Comparison of ENCODE assay signal across 8 cellular contexts in the genomic region with DNA sequence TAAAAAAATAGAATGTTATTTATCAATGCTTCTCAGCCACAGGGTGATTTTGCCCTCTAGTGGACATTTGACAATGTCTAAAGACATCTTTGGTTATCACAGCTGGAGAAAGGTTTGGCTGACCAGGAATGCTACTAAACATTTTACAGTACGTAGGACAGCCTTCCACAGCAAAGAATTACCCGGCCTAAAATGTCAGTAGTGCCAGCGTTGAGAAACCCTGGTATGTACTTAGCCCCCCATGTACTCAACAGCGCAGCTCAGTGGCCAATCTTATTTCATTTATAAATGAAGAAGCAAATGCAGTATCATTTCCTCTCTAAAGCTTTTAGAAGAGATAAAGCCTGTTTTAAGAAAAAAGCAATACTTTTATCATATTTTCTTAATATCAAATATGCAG. TPM values are rescaled to one million over a fixed set of nuclear protein-coding genes. Genes with fewer than 3 reads are reported as not detected.
DNase-seq lines count a peak whose midpoint lies in the region; ATAC-seq and TF ChIP-seq lines count a peak whose summit lies in the region.

No MANE protein-coding gene starts in this region.

- H3K9me3 Mint-ChIP-seq in activated CD4-positive, alpha-beta T cell treated with anti-CD3 and anti-CD28 coated beads for 36 hours (ENCODE audit: low read depth), result no peaks in the 10 kb centered on the region

- no peak overlapping the region for H3K27ac Mint-ChIP-seq in activated CD4-positive, alpha-beta T cell treated with anti-CD3 and anti-CD28 coated beads for 36 hours

- H4K8ac ChIP-seq in neuronal stem cell (ENCODE audit: low read depth, low read length), result no peak overlapping the region

- H2BK12ac ChIP-seq in neuronal stem cell (ENCODE audit: low read length), result no peak overlapping the region

- peak; percentile 58 for ATAC-seq in activated CD4-positive, alpha-beta T cell treated with anti-CD3 and anti-CD28 coated beads for 36 hours

- no peaks in the 10 kb centered on the region for H3K27me3 ChIP-seq in suprapubic skin
- no peaks in the 10 kb centered on the region for H3K27me3 ChIP-seq in neuronal stem cell (ENCODE audit: control insufficient read depth in 3 of 3, insufficient read depth in 3 of 3, low read depth in 1 of 3, low read length in 3 of 3)

- intact Hi-C loops in activated CD4-positive, alpha-beta T cell treated with anti-CD3 and anti-CD28 coated beads for 36 hours (cut with DNase I, micrococcal nuclease), result no loop called here

- no peak overlapping the region for H3K4me2 ChIP-seq in neuronal stem cell (ENCODE audit: insufficient read depth, low read length, poor library complexity, severe bottlenecking)

- H3K4me1 ChIP-seq in suprapubic skin, result peaks cover 73% of the 10 kb centered on the region
- H3K4me1 ChIP-seq in neuronal stem cell (ENCODE audit: control insufficient read depth in 2 of 2, insufficient read depth in 1 of 2, low read depth in 1 of 2, low read length in 2 of 2), result peaks cover 3 to 7% of the 10 kb centered on the region in 2 donors

- TF ChIP-seq CTCF in fibroblast of pulmonary artery (IDR thresholded peaks at IDR 0.05; ENCODE audit: low read length, missing control alignments) (no peak), suprapubic skin (IDR thresholded peaks at IDR 0.05) (peak in 1 of 2 donors; percentile 56)

- H3K79me1 ChIP-seq in neuronal stem cell (ENCODE audit: low read depth, low read length), result peaks cover 6% of the 10 kb centered on the region

- DNase-seq in activated CD4-positive, alpha-beta T cell treated with anti-CD3 and anti-CD28 coated beads for 36 hours, result peak; percentile 68
- DNase-seq in activated CD4-positive, alpha-beta T cell treated with anti-CD3 and anti-CD28 coated beads for 1 hour, result no peak
- peak; percentile 55 for DNase-seq in NCI-H2171 treated with DMSO at 0.1 percent for 48 hours (lab: John Stamatoyannopoulos, UW)
- peak; percentile 46 for DNase-seq in activated CD8-positive, alpha-beta memory T cell treated with anti-CD3 and anti-CD28 coated beads, Interleukin-2, amount 50 U/mL, for 4 hours
- peak; percentile 89 for DNase-seq in fibroblast of pulmonary artery (ENCODE audit: low read depth)
- peak; percentile 63 for DNase-seq in pons (ENCODE audit: low spot score)
- no peak for DNase-seq in suprapubic skin (ENCODE audit: low spot score in 2 of 2)
- no peak for DNase-seq in neuronal stem cell (ENCODE audit: low spot score)

- no peaks in the 10 kb centered on the region for H3K27me3 Mint-ChIP-seq in activated CD4-positive, alpha-beta T cell treated with anti-CD3 and anti-CD28 coated beads for 36 hours

- no peak overlapping the region for H2BK15ac ChIP-seq in neuronal stem cell (ENCODE audit: low read length)

- CTCF ChIA-PET in activated CD4-positive, alpha-beta T cell treated with anti-CD3 and anti-CD28 coated beads for 36 hours (lab: Charles Lee), result interaction anchor here (0.6 to 5.4 kb wide), 32 partner anchors 9 to 779 kb away, joined by 3 to 55 read pairs (median 4); no protein-coding TSS in a partner anchor

- WGBS in suprapubic skin, result 15% methylated on average over 4 of the region's 4 CpGs
- no CpG with 5 or more reads among the region's 4 CpGs for WGBS in neuronal stem cell (ENCODE audit: extremely low coverage in 2 of 2, insufficient read length in 2 of 2, insufficient replicate concordance in 1 of 2), 2 donors

- POLR2A ChIA-PET in activated CD4-positive, alpha-beta T cell treated with anti-CD3 and anti-CD28 coated beads for 36 hours (lab: Charles Lee), result interaction anchor here (0.6 kb wide), 1 partner anchor 11 kb away, joined by 4 read pairs; no protein-coding TSS in a partner anchor

- H3K27ac ChIP-seq in suprapubic skin, result no peak overlapping the region
- no peak overlapping the region for H3K27ac ChIP-seq in neuronal stem cell (replicated peaks; ENCODE audit: low read length)

- no peak overlapping the region for H3K4me3 Mint-ChIP-seq in activated CD4-positive, alpha-beta T cell treated with anti-CD3 and anti-CD28 coated beads for 36 hours

- H2AFZ ChIP-seq in neuronal stem cell (ENCODE audit: low read length), result no peak overlapping the region

- TF ChIP-seq EP300 in suprapubic skin (IDR thresholded peaks at IDR 0.05), result no peak

- H2BK5ac ChIP-seq in neuronal stem cell (ENCODE audit: low read length), result no peak overlapping the region

- TF ChIP-seq POLR2A in suprapubic skin (IDR thresholded peaks at IDR 0.05), result no peak

- H3K4ac ChIP-seq in neuronal stem cell (ENCODE audit: low read length), result no peak overlapping the region

- no peak overlapping the region for H3K4me3 ChIP-seq in fibroblast of pulmonary artery (replicated peaks; ENCODE audit: low read depth, low read length)
- H3K4me3 ChIP-seq in suprapubic skin, result no peak overlapping the region
- no peak overlapping the region for H3K4me3 ChIP-seq in neuronal stem cell (ENCODE audit: low read length in 2 of 2)

- peaks cover 8% of the 10 kb centered on the region for H3K36me3 Mint-ChIP-seq in activated CD4-positive, alpha-beta T cell treated with anti-CD3 and anti-CD28 coated beads for 36 hours (ENCODE audit: low read depth)

- H2AK5ac ChIP-seq in neuronal stem cell (ENCODE audit: low read depth, low read length), result no peak overlapping the region

- no peak overlapping the region for H2BK120ac ChIP-seq in neuronal stem cell (ENCODE audit: low read depth, low read length)

- no peak overlapping the region for H3K9ac ChIP-seq in neuronal stem cell (ENCODE audit: low read depth, low read length, poor library complexity)

- no peak overlapping the region for H4K91ac ChIP-seq in neuronal stem cell (ENCODE audit: low read depth, low read length, poor library complexity)

- H3K9me3 ChIP-seq in suprapubic skin, result no peaks in the 10 kb centered on the region
- H3K9me3 ChIP-seq in neuronal stem cell (replicated peaks in 1 of 2; ENCODE audit: control insufficient read depth in 2 of 2, insufficient read depth in 1 of 2, low read depth in 1 of 2, low read length in 2 of 2), result peaks cover 0 to 5% of the 10 kb centered on the region in 2 donors

- H3K18ac ChIP-seq in neuronal stem cell (ENCODE audit: low read length), result no peak overlapping the region

- no peak overlapping the region for H3K23ac ChIP-seq in neuronal stem cell (ENCODE audit: low read depth, low read length, poor library complexity)

- H3K36me3 ChIP-seq in suprapubic skin (no peaks in the 10 kb centered on the region), neuronal stem cell (replicated peaks in 1 of 2; ENCODE audit: control insufficient read depth in 2 of 2, insufficient read depth in 2 of 2, low read length in 2 of 2) (peaks cover 0 to 8% of the 10 kb centered on the region in 2 donors)

- H3K4me1 Mint-ChIP-seq in activated CD4-positive, alpha-beta T cell treated with anti-CD3 and anti-CD28 coated beads for 36 hours, result peaks cover 62% of the 10 kb centered on the region

- no peak overlapping the region for H3K14ac ChIP-seq in neuronal stem cell (ENCODE audit: low read length)

RNA-seq across cellular contexts. Expression of gene MARK3, which starts 5.8 kb away (rescaled TPM):
- 10 to 100 TPM; 57.3 to 64.9 TPM for total RNA-seq in activated CD4-positive, alpha-beta T cell treated with anti-CD3 and anti-CD28 coated beads for 36 hours
- total RNA-seq in suprapubic skin, result 10 to 100 TPM; 44.6 to 95.2 (median 57.2) TPM
- polyA plus RNA-seq in neuronal stem cell (2013, experiment 1 of 2), result 55.4 TPM
- polyA plus RNA-seq in neuronal stem cell (2013, experiment 2 of 2), result 55.0 TPM

RNA-seq across cellular contexts. Expression of gene EIF5, which starts 57.0 kb away (rescaled TPM):
- 100 to 1,000 TPM; 222 to 234 TPM for total RNA-seq in activated CD4-positive, alpha-beta T cell treated with anti-CD3 and anti-CD28 coated beads for 36 hours
- 100 to 1,000 TPM; 167 to 241 (median 194) TPM for total RNA-seq in suprapubic skin
- 304 TPM for polyA plus RNA-seq in neuronal stem cell (2013, experiment 1 of 2)
- 312 TPM for polyA plus RNA-seq in neuronal stem cell (2013, experiment 2 of 2)

Comparison
In these comparisons a context has a peak if more than half of its experiments do, and no peak if none do; other contexts are left out.
1. DNase-seq: peak in activated CD4-positive, alpha-beta T cell treated with anti-CD3 and anti-CD28 coated beads for 36 hours (single experiment), NCI-H2171 treated with DMSO at 0.1 percent for 48 hours (single experiment), activated CD8-positive, alpha-beta memory T cell treated with anti-CD3 and anti-CD28 coated beads, Interleukin-2, amount 50 U/mL, for 4 hours (single experiment), fibroblast of pulmonary artery (single experiment) and pons (single experiment); none in activated CD4-positive, alpha-beta T cell treated with anti-CD3 and anti-CD28 coated beads for 1 hour (single experiment), suprapubic skin (0 of 2) and neuronal stem cell (single experiment).